In genomic region chr11:118572914-118573550, GRCh38 we compare ENCODE assay signal across 8 cellular contexts. TPM values are rescaled to one million over a fixed set of nuclear protein-coding genes. Genes with fewer than 3 reads are reported as not detected.
A peak's percentile ranks its signal among the peaks of the same experiment; 100 is the strongest.
DNase-seq lines count a peak whose midpoint lies in the region; ATAC-seq and TF ChIP-seq lines count a peak whose summit lies in the region.

No MANE protein-coding gene starts in this region.

- peak overlapping the region; percentile 94 for H3K9ac ChIP-seq in endodermal cell (ENCODE audit: extremely low read depth, low read length, poor library complexity, severe bottlenecking)

- peaks cover 16% of the 10 kb centered on the region for H3K36me3 ChIP-seq in endodermal cell (ENCODE audit: control insufficient read depth, insufficient read depth, low read length)
- no peaks in the 10 kb centered on the region for H3K36me3 ChIP-seq in mucosa of descending colon (ENCODE audit: low read depth)
- no peaks in the 10 kb centered on the region for H3K36me3 ChIP-seq in aorta (ENCODE audit: control insufficient read depth in 1 of 2, insufficient read depth in 2 of 2, low read length in 1 of 2)

- WGBS in endodermal cell (ENCODE audit: insufficient coverage in 1 of 2, insufficient read length in 1 of 2), 2 experiments, result 12 to 25% methylated on average over 6 to 12 of the region's 12 CpGs
- WGBS in aorta, 2 donors, result 1% methylated on average over 12 of the region's 12 CpGs

- H3K4me3 ChIP-seq in endodermal cell (ENCODE audit: low read length) (peak overlapping the region; percentile 98), mucosa of descending colon (peak overlapping the region; percentile 97), aorta (ENCODE audit: low read length in 2 of 2) (peak overlapping the region; percentile 46 to 56)

- H3K27ac ChIP-seq in endodermal cell (ENCODE audit: low read depth, low read length), result peak overlapping the region; percentile 93
- H3K27ac ChIP-seq in aorta (ENCODE audit: low read depth in 1 of 2, low read length in 2 of 2), result peak overlapping the region; percentile 84 to 87

- H3K36me3 Mint-ChIP-seq in activated B cell treated with CpG ODN at 0.5 μM for 24 hours (ENCODE audit: low read depth) (peaks cover 25% of the 10 kb centered on the region), endodermal cell (ENCODE audit: low read depth) (peaks cover 12% of the 10 kb centered on the region)

- DNase-seq in CD1c-positive myeloid dendritic cell (ENCODE audit: extremely low spot score), result peak; percentile 26
- peak; percentile 36 for DNase-seq in HT1080 (ENCODE audit: low read depth)
- no peak for DNase-seq in activated B cell treated with CpG ODN at 0.5 μM for 24 hours
- peak; percentile 50 for DNase-seq in endodermal cell
- peak in 1 of 3 donors; percentile 16 for DNase-seq in mucosa of descending colon
- DNase-seq in aorta, result no peak
- no peak for DNase-seq in putamen (ENCODE audit: low spot score)

- no peaks in the 10 kb centered on the region for H3K4me1 ChIP-seq in endodermal cell (ENCODE audit: control insufficient read depth, insufficient read depth, low read length)
- H3K4me1 ChIP-seq in mucosa of descending colon (ENCODE audit: low read depth), result peaks cover 18% of the 10 kb centered on the region
- H3K4me1 ChIP-seq in aorta (ENCODE audit: control insufficient read depth in 1 of 2, insufficient read depth in 2 of 2, low read length in 2 of 2), result no peaks in the 10 kb centered on the region

- H3K27ac Mint-ChIP-seq in activated B cell treated with CpG ODN at 0.5 μM for 24 hours (peak overlapping the region; percentile 86), endodermal cell (peak overlapping the region; percentile 90)

- peak; percentile 42 for ATAC-seq in GM19351 (IDR thresholded peaks at IDR 0.05; ENCODE audit: unreplicated experiment)
- peak; percentile 11 for ATAC-seq in activated B cell treated with CpG ODN at 0.5 μM for 24 hours (ENCODE audit: low read depth)
- peak; percentile 55 for ATAC-seq in mucosa of descending colon
- peak; percentile 16 for ATAC-seq in aorta (ENCODE audit: low FRiP score)

- TF ChIP-seq CTCF in activated B cell treated with CpG ODN at 0.5 μM for 24 hours (IDR thresholded peaks at IDR 0.05) (no peak), endodermal cell (conservative IDR thresholded peaks at IDR 0.05) (no peak), mucosa of descending colon (IDR thresholded peaks at IDR 0.05) (no peak)

- H3K27me3 ChIP-seq in endodermal cell (ENCODE audit: control insufficient read depth, insufficient read depth, low read length, poor library complexity, severe bottlenecking) (no peaks in the 10 kb centered on the region), aorta (ENCODE audit: control insufficient read depth in 1 of 2, insufficient read depth in 2 of 2, low read length in 1 of 2) (no peaks in the 10 kb centered on the region)

- H3K4me3 Mint-ChIP-seq in activated B cell treated with CpG ODN at 0.5 μM for 24 hours (peak overlapping the region; percentile 93), endodermal cell (peak overlapping the region; percentile 94)

- H3K9me3 Mint-ChIP-seq in activated B cell treated with CpG ODN at 0.5 μM for 24 hours, result no peaks in the 10 kb centered on the region
- no peaks in the 10 kb centered on the region for H3K9me3 Mint-ChIP-seq in endodermal cell

- peaks cover 49% of the 10 kb centered on the region for H3K4me1 Mint-ChIP-seq in activated B cell treated with CpG ODN at 0.5 μM for 24 hours
- H3K4me1 Mint-ChIP-seq in endodermal cell, result peaks cover 12% of the 10 kb centered on the region

- POLR2A ChIA-PET in activated B cell treated with CpG ODN at 0.5 μM for 24 hours (lab: Charles Lee), result interaction anchor here (0.8 to 1.5 kb wide), 7 partner anchors 32 to 529 kb away, joined by 3 to 9 read pairs (median 6); partner anchors contain the start of genes PHLDB1 and TMEM25

- intact Hi-C loops in activated B cell treated with CpG ODN at 0.5 μM for 24 hours (cut with micrococcal nuclease), result loop anchor here (1.0 to 5.0 kb wide), 5 partner anchors 37 to 426 kb away; partner anchors contain the start of genes ATP5MG, CENATAC, KMT2A and UBE4A
- intact Hi-C loops in mucosa of descending colon (cut with DNase I, micrococcal nuclease), result no loop called here
- intact Hi-C loops in aorta (cut with DNase I), result loop anchor here (5.0 kb wide), 1 partner anchor 34 kb away; the partner anchor contains the start of gene PHLDB1 (in 2 of the 2)

- H3K27me3 Mint-ChIP-seq in activated B cell treated with CpG ODN at 0.5 μM for 24 hours (no peaks in the 10 kb centered on the region), endodermal cell (ENCODE audit: insufficient read depth) (no peaks in the 10 kb centered on the region)

- CTCF ChIA-PET in activated B cell treated with CpG ODN at 0.5 μM for 24 hours (lab: Charles Lee), result interaction anchor here (0.8 kb wide), 1 partner anchor 36 kb away, joined by 3 read pairs; no protein-coding TSS in a partner anchor

- H3K9me3 ChIP-seq in endodermal cell (ENCODE audit: control insufficient read depth, low read length) (no peaks in the 10 kb centered on the region), mucosa of descending colon (no peaks in the 10 kb centered on the region), aorta (ENCODE audit: control insufficient read depth, low read length) (no peaks in the 10 kb centered on the region)

RNA-seq across cellular contexts. Expression of gene ARCN1, which starts 0.8 kb away (rescaled TPM):
- 85.4 and 116 TPM in 2 replicates for total RNA-seq in HT1080 (2014; rRNA removed; shearing (Covaris generic))
- 141 and 166 TPM in 2 replicates for polyA plus RNA-seq in HT1080 (2015; cell fraction: cytosol; rRNA removed)
- polyA plus RNA-seq in HT1080 (2015; cell fraction: nucleus; rRNA removed), result 166 and 167 TPM in 2 replicates
- total RNA-seq in activated B cell treated with CpG ODN at 0.5 μM for 24 hours (91.3 and 94.7 TPM in 2 replicates), endodermal cell (100 to 1,000 TPM; 130 to 161 TPM), mucosa of descending colon (100 to 1,000 TPM; 126 to 134 (median 130) TPM), aorta (100 to 1,000 TPM; 128 to 170 TPM)
- 133 TPM for polyA plus RNA-seq in endodermal cell (2013, experiment 1 of 2)
- polyA plus RNA-seq in endodermal cell (2013, experiment 2 of 2), result 134 TPM
- polyA plus RNA-seq in aorta, result 10 to 100 TPM; 67.6 to 69.0 TPM

RNA-seq across cellular contexts. Expression of gene IFT46, which starts 7.3 kb away (rescaled TPM):
- 35.6 and 38.5 TPM in 2 replicates for total RNA-seq in HT1080 (2014; rRNA removed; shearing (Covaris generic))
- polyA plus RNA-seq in HT1080 (2015; cell fraction: cytosol; rRNA removed), result 33.0 and 40.8 TPM in 2 replicates
- 27.5 and 28.7 TPM in 2 replicates for polyA plus RNA-seq in HT1080 (2015; cell fraction: nucleus; rRNA removed)
- total RNA-seq in activated B cell treated with CpG ODN at 0.5 μM for 24 hours, result 13.8 and 13.9 TPM in 2 replicates
- total RNA-seq in endodermal cell, result 10 to 100 TPM in 1 of 2 donors, 1 to 10 TPM in 1; 9.1 to 13.7 TPM
- 26.6 TPM for polyA plus RNA-seq in endodermal cell (2013, experiment 1 of 2)
- 24.0 TPM for polyA plus RNA-seq in endodermal cell (2013, experiment 2 of 2)
- total RNA-seq in mucosa of descending colon, result 10 to 100 TPM; 10.7 to 23.0 (median 12.8) TPM
- 10 to 100 TPM; 15.0 to 22.5 TPM for total RNA-seq in aorta
- polyA plus RNA-seq in aorta, result 10 to 100 TPM; 24.2 to 31.8 TPM

RNA-seq across cellular contexts. Expression of gene PHLDB1, which starts 34.4 kb away (rescaled TPM):
- total RNA-seq in HT1080 (2014; rRNA removed; shearing (Covaris generic)), result 42.2 and 48.7 TPM in 2 replicates
- 33.0 TPM in 2 replicates for polyA plus RNA-seq in HT1080 (2015; cell fraction: cytosol; rRNA removed)
- polyA plus RNA-seq in HT1080 (2015; cell fraction: nucleus; rRNA removed), result 103 and 106 TPM in 2 replicates
- total RNA-seq in activated B cell treated with CpG ODN at 0.5 μM for 24 hours (1.3 and 2.6 TPM in 2 replicates), endodermal cell (10 to 100 TPM; 45.9 to 54.9 TPM), mucosa of descending colon (100 to 1,000 TPM in 2 of 3 donors, 10 to 100 TPM in 1; 79.4 to 116 (median 115) TPM), aorta (100 to 1,000 TPM; 260 to 274 TPM)
- polyA plus RNA-seq in endodermal cell (2013, experiment 1 of 2), result 106 TPM
- polyA plus RNA-seq in endodermal cell (2013, experiment 2 of 2), result 105 TPM
- 100 to 1,000 TPM in 1 of 2 donors, 10 to 100 TPM in 1; 38.3 to 290 TPM for polyA plus RNA-seq in aorta

RNA-seq across cellular contexts. Expression of gene TMEM25, which starts 42.0 kb away (rescaled TPM):
- 10.1 and 12.3 TPM in 2 replicates for total RNA-seq in HT1080 (2014; rRNA removed; shearing (Covaris generic))
- polyA plus RNA-seq in HT1080 (2015; cell fraction: cytosol; rRNA removed), result 6.8 and 9.6 TPM in 2 replicates
- 15.5 and 15.9 TPM in 2 replicates for polyA plus RNA-seq in HT1080 (2015; cell fraction: nucleus; rRNA removed)
- total RNA-seq in activated B cell treated with CpG ODN at 0.5 μM for 24 hours, result 9.4 and 12.5 TPM in 2 replicates
- 10 to 100 TPM; 22.4 to 30.6 TPM for total RNA-seq in endodermal cell
- 24.2 TPM for polyA plus RNA-seq in endodermal cell (2013, experiment 1 of 2)
- 24.8 TPM for polyA plus RNA-seq in endodermal cell (2013, experiment 2 of 2)
- total RNA-seq in mucosa of descending colon, result 10 to 100 TPM in 1 of 3 donors, 1 to 10 TPM in 2; 7.8 to 18.0 (median 8.5) TPM
- total RNA-seq in aorta, result 10 to 100 TPM; 20.7 to 29.8 TPM
- 10 to 100 TPM; 30.2 to 32.2 TPM for polyA plus RNA-seq in aorta

RNA-seq across cellular contexts. Expression of gene TTC36, which starts 45.8 kb away (rescaled TPM):
- total RNA-seq in HT1080 (2014; rRNA removed; shearing (Covaris generic)), result 0.85 and 1.1 TPM in 2 replicates
- 0.10 TPM in 1 of 2 replicates, not detected in the other for polyA plus RNA-seq in HT1080 (2015; cell fraction: cytosol; rRNA removed)
- 0.23 TPM in 1 of 2 replicates, not detected in the other for polyA plus RNA-seq in HT1080 (2015; cell fraction: nucleus; rRNA removed)
- 0.32 and 0.44 TPM in 2 replicates for total RNA-seq in activated B cell treated with CpG ODN at 0.5 μM for 24 hours
- total RNA-seq in endodermal cell, result under 1 TPM; 0.42 to 0.46 TPM
- not detected for polyA plus RNA-seq in endodermal cell (2013, experiment 1 of 2)
- 0.33 TPM for polyA plus RNA-seq in endodermal cell (2013, experiment 2 of 2)
- total RNA-seq in mucosa of descending colon, result 1 to 10 TPM in 2 of 3 donors, under 1 TPM in 1; 0.63 to 1.3 (median 1.2) TPM
- under 1 TPM in 1 of 2 donors, not detected in 1; 0.42 TPM for total RNA-seq in aorta
- polyA plus RNA-seq in aorta, result under 1 TPM in 1 of 2 donors, not detected in 1; 0.95 TPM

Comparison
In these comparisons a context has a peak if more than half of its experiments do, and no peak if none do; other contexts are left out.
1. DNase-seq: peak in CD1c-positive myeloid dendritic cell (single experiment), HT1080 (single experiment) and endodermal cell (single experiment); none in activated B cell treated with CpG ODN at 0.5 μM for 24 hours (single experiment), aorta (0 of 2) and putamen (single experiment).
2. RNA of gene PHLDB1, which starts 34.4 kb away (total RNA-seq): 260 to 274 TPM in aorta, 79.4 to 116 TPM in mucosa of descending colon, 45.9 to 54.9 TPM in endodermal cell and 42.2 to 48.7 TPM in HT1080; 1.3 to 2.6 TPM in activated B cell treated with CpG ODN at 0.5 μM for 24 hours; every median in the first group is over 10 times any median in the second.
3. intact Hi-C loops: an anchor here in activated B cell treated with CpG ODN at 0.5 μM for 24 hours (1.0 to 5.0 kb wide) and aorta (5.0 kb wide); none called in mucosa of descending colon.
4. Peak in every context shown above with its lines, with median percentiles within 50 percentile points of each other: ATAC-seq and H3K4me3 ChIP-seq.